Comparison of ENCODE assay signal across 1 cellular context in genomic region chr20:5172167-5172586, GRCh38.
TF ChIP-seq lines count a peak whose summit lies in the region.

No MANE protein-coding gene starts in this region.

TF ChIP-seq in HepG2, 621 proteins besides CTCF, POLR2A, EP300 and RAD21:
- TF ChIP-seq ZNF557 (CRISPR knock-in tag; IDR thresholded peaks at IDR 0.05) (0 out of 2 replicates have a peak, but pooled peaks have one; percentile 23), DNMT3B (CRISPR knock-in tag; conservative IDR thresholded peaks at IDR 0.05) (0 out of 2 replicates have a peak, but pooled peaks have one; percentile 33), NCOA5 (CRISPR knock-in tag; IDR thresholded peaks at IDR 0.05) (peak; percentile 52; the same call in 1 of the 2 replicates), KLF6 (CRISPR knock-in tag; IDR thresholded peaks at IDR 0.05) (no peak), EEA1 (CRISPR knock-in tag; IDR thresholded peaks at IDR 0.05; ENCODE audit: borderline replicate concordance) (0 out of 2 replicates have a peak, but pooled peaks have one; percentile 5)
